Comparison of ENCODE assay signal across 8 cellular contexts in the genomic region with DNA sequence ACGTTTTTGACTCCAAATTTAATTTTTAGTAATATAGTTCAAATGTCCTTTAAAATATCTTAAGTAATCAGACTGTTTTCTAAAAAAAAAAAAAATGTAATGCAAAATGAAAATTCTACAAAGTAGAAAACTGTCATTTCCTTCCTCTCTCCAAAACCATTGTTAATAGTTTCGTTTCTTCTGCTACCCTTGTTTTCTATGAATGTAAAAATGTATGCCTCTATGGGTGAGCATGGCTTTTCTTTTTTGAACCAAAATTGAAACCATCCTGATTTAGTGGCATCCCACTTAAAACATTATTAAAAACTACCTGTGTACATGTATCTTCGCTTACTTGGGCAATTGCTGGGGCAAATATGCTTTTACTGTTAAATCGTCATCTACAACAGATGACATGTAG.
A peak's percentile ranks its signal among the peaks of the same experiment; 100 is the strongest.
DNase-seq lines count a peak whose midpoint lies in the region; ATAC-seq, FAIRE-seq and TF ChIP-seq lines count a peak whose summit lies in the region.

No MANE protein-coding gene starts in this region.

- intact Hi-C loops in ascending aorta (cut with DNase I): no loop called here

- H3K27ac ChIP-seq in SJSA1 (peak overlapping the region; percentile 15), lung (ENCODE audit: low read depth in 1 of 2, low read length in 1 of 2) (peak overlapping the region; percentile 59 to 71), ascending aorta (peak overlapping the region in 1 of 2 donors; percentile 57)

- no peak for FAIRE-seq in GM19239 (lab: Jason Lieb, UNC)

- TF ChIP-seq CTCF in GM06990 (IDR thresholded peaks at IDR 0.05; ENCODE audit: insufficient read depth, low read length, poor library complexity, severe bottlenecking): no peak
- TF ChIP-seq CTCF in lung (IDR thresholded peaks at IDR 0.05; ENCODE audit: control extremely low read depth, extremely low read depth): no peak
- no peak for TF ChIP-seq CTCF in ascending aorta (IDR thresholded peaks at IDR 0.05)

- H3K9me3 ChIP-seq in SJSA1 (replicated peaks): no peaks in the 10 kb centered on the region
- H3K9me3 ChIP-seq in lung (ENCODE audit: control insufficient read depth in 2 of 2, insufficient read depth in 1 of 2, low read length in 1 of 2): no peaks in the 10 kb centered on the region
- no peaks in the 10 kb centered on the region for H3K9me3 ChIP-seq in ascending aorta

- H3K27me3 ChIP-seq in GM06990 (replicated peaks; ENCODE audit: control insufficient read depth, insufficient read depth, low read length): no peaks in the 10 kb centered on the region
- no peaks in the 10 kb centered on the region for H3K27me3 ChIP-seq in SJSA1 (replicated peaks)
- H3K27me3 ChIP-seq in lung (ENCODE audit: control insufficient read depth, insufficient read depth): no peaks in the 10 kb centered on the region
- no peaks in the 10 kb centered on the region for H3K27me3 ChIP-seq in ascending aorta

- DNase-seq in GM06990 (ENCODE audit: extremely low read depth, insufficient read length) (peak; percentile 59), SJSA1 (ENCODE audit: low read depth in 1 of 2, low spot score in 2 of 2) (no peak), lung (ENCODE audit: low spot score) (no peak), cortex of kidney (lab: John Stamatoyannopoulos, UW) (no peak), ascending aorta (ENCODE audit: low spot score in 2 of 2) (no peak), GM19239 (ENCODE audit: insufficient read length, low spot score) (no peak), NCI-H446 (lab: John Stamatoyannopoulos, UW) (no peak)

- peak; percentile 48 for ATAC-seq in GM21717 (IDR thresholded peaks at IDR 0.05; ENCODE audit: unreplicated experiment)
- no peak for ATAC-seq in lung (ENCODE audit: insufficient read depth, low FRiP score)

- WGBS in lung, 2 donors: 12 to 23% methylated on average over 4 of the region's 4 CpGs

- H3K36me3 ChIP-seq in GM06990 (ENCODE audit: control insufficient read depth, insufficient read depth, low read length) (no peaks in the 10 kb centered on the region), SJSA1 (no peaks in the 10 kb centered on the region; the same call in 1 of the 2 replicates), lung (ENCODE audit: control insufficient read depth in 2 of 2, insufficient read depth in 2 of 2, low read length in 2 of 2) (peaks cover 0 to 3% of the 10 kb centered on the region in 2 donors), ascending aorta (no peaks in the 10 kb centered on the region)

- H3K4me3 ChIP-seq in GM06990 (replicated peaks; ENCODE audit: low read depth, low read length) (peak overlapping the region; percentile 41), SJSA1 (no peak overlapping the region), lung (no peak overlapping the region), ascending aorta (no peak overlapping the region)

- H3K4me1 ChIP-seq in SJSA1 (replicated peaks) (peaks cover 35% of the 10 kb centered on the region), lung (ENCODE audit: control insufficient read depth in 2 of 2, insufficient read depth in 2 of 2, low read length in 2 of 2) (peaks cover 22 to 28% of the 10 kb centered on the region in 2 donors), ascending aorta (peaks cover 0 to 24% of the 10 kb centered on the region in 2 donors)
